Comparison of ENCODE assay signal across 34 cellular contexts in the genomic region with DNA sequence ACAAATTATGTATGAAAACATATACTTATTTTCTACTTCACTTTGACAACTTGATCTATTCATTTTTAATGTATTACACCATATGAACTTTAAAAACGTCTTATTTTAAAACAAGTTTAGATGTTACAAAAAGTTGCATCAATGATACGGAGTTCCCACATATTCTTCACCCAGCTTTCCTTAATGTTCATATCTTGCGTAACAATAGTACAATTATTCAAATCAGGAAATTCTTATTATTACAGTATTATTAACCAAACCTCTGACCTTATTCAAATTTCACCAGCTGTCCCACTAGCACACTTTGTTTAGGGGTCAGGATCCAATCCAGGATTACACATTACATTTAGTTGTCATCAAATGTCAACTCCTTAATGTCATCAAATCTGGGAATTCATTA.
"Had no signal": no experiment of that assay in that cellular context is flagged by ENCODE, and none has a peak within 500 bp of the region (broad histone marks: within the 10 kb centered on the region; RNA-seq: fewer than 3 reads in every experiment).

No MANE protein-coding gene starts in this region.

- H3K9me3 ChIP-seq: MG63 had no signal

- H3K27me3 ChIP-seq: MG63 had no signal

- H3K4me3 ChIP-seq: MG63 had no signal

- DNase-seq: Kasumi-1, MG63, MM.1S, NCI-H1048, NCI-H1092, NCI-H1092 treated with DMSO at 0.1 percent for 48 hours, NCI-H1105, NCI-H1105 treated with DMSO at 0.1 percent for 48 hours, NCI-H1417, NCI-H1417 treated with DMSO at 0.1 percent for 48 hours, NCI-H1436, NCI-H1436 treated with DMSO at 0.1 percent for 48 hours, NCI-H146, NCI-H1694, NCI-H1694 treated with DMSO at 0.1 percent for 48 hours, NCI-H187, NCI-H187 treated with DMSO at 0.1 percent for 48 hours, NCI-H1930, NCI-H2029, NCI-H2029 treated with DMSO at 0.1 percent for 48 hours, NCI-H2081, NCI-H2081 treated with DMSO at 0.1 percent for 48 hours, NCI-H2107, NCI-H2171, NCI-H2171 treated with DMSO at 0.1 percent for 48 hours, NCI-H2227 treated with DMSO at 0.1 percent for 48 hours, NCI-H226, NCI-H345, NCI-H446, NCI-H446 treated with DMSO at 0.1 percent for 48 hours, NCI-H510A, NCI-H510A treated with DMSO at 0.1 percent for 48 hours, NCI-H524, NCI-H524 treated with DMSO at 0.1 percent for 48 hours had no signal
